14 cellular contexts compared by ENCODE assay signal in genomic region chr17:78170692-78171590, GRCh38. TPM values are rescaled to one million over a fixed set of nuclear protein-coding genes. Genes with fewer than 3 reads are reported as not detected.
DNase-seq lines count a peak whose midpoint lies in the region; ATAC-seq and TF ChIP-seq lines count a peak whose summit lies in the region.
"Had no signal": no experiment of that assay in that cellular context is flagged by ENCODE, and none has a peak within 500 bp of the region (broad histone marks: within the 10 kb centered on the region; RNA-seq: fewer than 3 reads in every experiment).

No MANE protein-coding gene starts in this region.

- no peak for DNase-seq in left ventricle myocardium inferior
- DNase-seq in right cardiac atrium, result no peak
- DNase-seq in mesothelial cell of epicardium (ENCODE audit: low spot score in 2 of 2, unreplicated experiment in 2 of 2), result no peak
- no peak for DNase-seq in upper lobe of left lung
- DNase-seq in NCI-H524 (lab: John Stamatoyannopoulos, UW), result no peak
- DNase-seq in NCI-H226, result no peak
- DNase-seq: dorsolateral prefrontal cortex, head of caudate nucleus, NCI-H2029 had no signal

- H3K4me3 ChIP-seq in left ventricle myocardium inferior, result no peak overlapping the region
- no peak overlapping the region for H3K4me3 ChIP-seq in right cardiac atrium (ENCODE audit: low read length)
- H3K4me3 ChIP-seq in upper lobe of left lung, result no peak overlapping the region

- H3K27ac ChIP-seq in left ventricle myocardium inferior (replicated peaks) (peak overlapping the region; percentile 91), right cardiac atrium (ENCODE audit: low read length) (no peak overlapping the region), VCaP (peak overlapping the region; percentile 96), upper lobe of left lung (peak overlapping the region; percentile 83 to 95 (median 93))

- TF ChIP-seq EP300 in upper lobe of left lung (IDR thresholded peaks at IDR 0.05), result no peak

- ATAC-seq in right cardiac atrium (no peak), upper lobe of left lung (ENCODE audit: low FRiP score in 2 of 2) (no peak), HG03439 (IDR thresholded peaks at IDR 0.05; ENCODE audit: unreplicated experiment) (no peak)

- H3K9me3 ChIP-seq in left ventricle myocardium inferior (replicated peaks) (no peaks in the 10 kb centered on the region), right cardiac atrium (ENCODE audit: control insufficient read depth, low read length) (no peaks in the 10 kb centered on the region), upper lobe of left lung (no peaks in the 10 kb centered on the region)

- no peak for TF ChIP-seq POLR2A in upper lobe of left lung (IDR thresholded peaks at IDR 0.05)

- no peak overlapping the region for H3K27ac Mint-ChIP-seq in mesothelial cell of epicardium

- H3K27me3 ChIP-seq in left ventricle myocardium inferior (ENCODE audit: low read depth) (no peaks in the 10 kb centered on the region), right cardiac atrium (ENCODE audit: control insufficient read depth, insufficient read depth) (no peaks in the 10 kb centered on the region), upper lobe of left lung (no peaks in the 10 kb centered on the region)
- H3K27me3 ChIP-seq: dorsolateral prefrontal cortex had no signal

- peaks cover 14% of the 10 kb centered on the region for H3K4me1 Mint-ChIP-seq in mesothelial cell of epicardium

- H3K4me3 Mint-ChIP-seq in mesothelial cell of epicardium, result peak overlapping the region; percentile 30

- H3K9me3 Mint-ChIP-seq in mesothelial cell of epicardium, result no peaks in the 10 kb centered on the region

- H3K4me1 ChIP-seq in left ventricle myocardium inferior, result peaks cover 79% of the 10 kb centered on the region
- H3K4me1 ChIP-seq in right cardiac atrium (ENCODE audit: control insufficient read depth, insufficient read depth, low read length), result peaks cover 3% of the 10 kb centered on the region
- H3K4me1 ChIP-seq in upper lobe of left lung, result peaks cover 66 to 77% (median 71%) of the 10 kb centered on the region in 4 donors

- 87% methylated on average over 31 of the region's 31 CpGs for WGBS in right cardiac atrium
- 84 to 89% methylated on average over 17 to 31 of the region's 31 CpGs for WGBS in upper lobe of left lung, 2 donors

- H3K36me3 ChIP-seq in left ventricle myocardium inferior (peaks cover 18% of the 10 kb centered on the region), upper lobe of left lung (peaks cover 0 to 31% (median 14%) of the 10 kb centered on the region in 4 donors)

- no peak for TF ChIP-seq CTCF in left ventricle myocardium inferior (IDR thresholded peaks at IDR 0.05; ENCODE audit: borderline replicate concordance)
- no peak for TF ChIP-seq CTCF in VCaP (conservative IDR thresholded peaks at IDR 0.05)
- TF ChIP-seq CTCF in mesothelial cell of epicardium (IDR thresholded peaks at IDR 0.05; ENCODE audit: unreplicated experiment), result no peak
- TF ChIP-seq CTCF in upper lobe of left lung (IDR thresholded peaks at IDR 0.05), result no peak

- H3K36me3 Mint-ChIP-seq in mesothelial cell of epicardium, result peaks cover 9% of the 10 kb centered on the region

- intact Hi-C loops in left ventricle myocardium inferior (cut with micrococcal nuclease), result no loop called here
- intact Hi-C loops in right cardiac atrium (cut with DNase I), result loop anchor here in 2 of 4 donors (5.0 to 10.0 kb wide), 3 partner anchors 39 to 59 kb away; partner anchors contain the start of gene TMC8 (in 1 of the 2)

- no peaks in the 10 kb centered on the region for H3K27me3 Mint-ChIP-seq in mesothelial cell of epicardium (ENCODE audit: low read depth)

RNA-seq across cellular contexts. Expression of gene SYNGR2, which starts 2.6 kb away (rescaled TPM):
- total RNA-seq in left ventricle myocardium inferior (86.9 TPM), right cardiac atrium (10 to 100 TPM; 81.9 to 92.2 (median 83.9) TPM), mesothelial cell of epicardium (47.7 to 52.7 TPM (median 52.0 TPM) in 3 replicates), upper lobe of left lung (100 to 1,000 TPM; 110 to 265 (median 179) TPM)
- polyA plus RNA-seq in right cardiac atrium, result 85.8 TPM

RNA-seq across cellular contexts. Expression of gene TK1, which starts 15.9 kb away (rescaled TPM):
- total RNA-seq in left ventricle myocardium inferior (1.8 TPM), right cardiac atrium (1 to 10 TPM in 2 of 4 donors, under 1 TPM in 2; 0.51 to 5.2 (median 1.9) TPM), mesothelial cell of epicardium (23.3 to 25.7 TPM (median 23.3 TPM) in 3 replicates), upper lobe of left lung (10 to 100 TPM in 3 of 6 donors, 1 to 10 TPM in 3; 2.8 to 16.0 (median 9.0) TPM)
- 1.2 TPM for polyA plus RNA-seq in right cardiac atrium

RNA-seq across cellular contexts. Expression of gene AFMID, which starts 16.2 kb away (rescaled TPM):
- total RNA-seq in left ventricle myocardium inferior, result 22.5 TPM
- 10 to 100 TPM; 17.5 to 53.3 (median 37.2) TPM for total RNA-seq in right cardiac atrium
- polyA plus RNA-seq in right cardiac atrium, result 30.6 TPM
- total RNA-seq in mesothelial cell of epicardium, result 24.1 to 32.3 TPM (median 27.6 TPM) in 3 replicates
- total RNA-seq in upper lobe of left lung, result 100 to 1,000 TPM in 1 of 6 donors, 10 to 100 TPM in 5; 30.5 to 265 (median 44.2) TPM

RNA-seq across cellular contexts. Expression of gene C17orf99, which starts 24.8 kb away (rescaled TPM):
- total RNA-seq in left ventricle myocardium inferior, result not detected
- not detected for total RNA-seq in right cardiac atrium
- polyA plus RNA-seq in right cardiac atrium, result not detected
- 0.16 TPM in 1 of 3 replicates, not detected in the others for total RNA-seq in mesothelial cell of epicardium
- total RNA-seq in upper lobe of left lung, result 1 to 10 TPM in 1 of 6 donors, under 1 TPM in 2, not detected in 3; 0.46 to 1.1 (median 0.54) TPM
- total RNA-seq: activated CD8-positive, alpha-beta memory T cell treated with anti-CD3 and anti-CD28 coated beads for 36 hours; mononuclear cell; RPMI7951 had no signal

RNA-seq across cellular contexts. Expression of gene TMC8, which starts 40.4 kb away (rescaled TPM):
- 1.3 TPM for total RNA-seq in left ventricle myocardium inferior
- total RNA-seq in right cardiac atrium, result 1 to 10 TPM; 2.6 to 3.9 (median 3.0) TPM
- polyA plus RNA-seq in right cardiac atrium, result 2.4 TPM
- 0.60 to 1.2 TPM (median 1.1 TPM) in 3 replicates for total RNA-seq in mesothelial cell of epicardium
- 10 to 100 TPM; 10.8 to 65.0 (median 33.8) TPM for total RNA-seq in upper lobe of left lung
- total RNA-seq: RPMI7951 had no signal
